In the genomic region with DNA sequence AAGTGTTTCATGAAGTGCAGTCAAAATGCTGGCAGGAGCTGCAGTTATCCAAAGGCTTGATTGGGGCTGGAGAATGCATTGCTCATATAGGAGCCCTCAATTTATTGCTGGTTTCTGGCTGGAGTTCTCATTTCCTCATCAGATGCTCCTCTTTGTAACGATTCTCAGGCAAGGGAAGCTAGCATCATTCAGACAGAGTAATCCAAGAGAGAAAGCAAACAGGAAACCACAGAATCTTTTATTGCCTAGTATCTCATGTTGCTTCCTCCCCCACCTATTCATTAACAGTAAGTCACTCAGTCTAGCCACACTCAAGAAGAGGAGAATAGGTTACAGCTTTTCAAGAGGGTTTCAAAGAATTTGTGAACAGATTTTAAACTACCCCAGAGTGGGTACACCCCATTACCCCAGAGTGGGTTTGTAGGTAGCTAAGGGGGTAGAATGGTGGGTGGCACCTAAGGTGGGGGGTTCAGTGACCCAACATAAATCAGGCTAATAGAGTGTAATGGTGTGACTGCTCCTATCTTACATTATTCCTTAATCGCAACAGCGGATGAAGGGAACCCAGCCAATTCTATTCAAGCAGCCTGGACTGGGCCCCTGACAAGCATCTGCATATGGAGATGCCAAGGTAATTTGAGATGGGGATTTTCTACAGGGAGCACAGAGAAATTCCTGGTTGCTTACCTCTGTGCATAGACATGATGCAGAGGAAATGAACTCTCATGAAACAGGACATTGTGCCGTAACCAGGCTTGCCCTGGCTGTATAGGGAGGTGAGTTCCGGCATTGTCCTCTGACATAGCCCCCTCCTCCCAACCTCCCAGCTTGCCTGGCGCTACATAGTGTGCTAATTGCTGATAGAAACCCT, we compare ENCODE assay signal across 8 cellular contexts.
DNase-seq lines count a peak whose midpoint lies in the region; ATAC-seq, FAIRE-seq and TF ChIP-seq lines count a peak whose summit lies in the region.

No MANE protein-coding gene starts in this region.

- H3K27ac ChIP-seq in RWPE2 (ENCODE audit: poor library complexity, severe bottlenecking), result peak overlapping the region; percentile 96
- H3K27ac ChIP-seq in Karpas-422 (ENCODE audit: low read length), result no peak overlapping the region

- H3K9me2 ChIP-seq in Karpas-422 (replicated peaks; ENCODE audit: insufficient read depth, low read length), result no peaks in the 10 kb centered on the region

- ATAC-seq in RWPE2 (ENCODE audit: low read depth) (peak; percentile 86), Right ventricle myocardium superior (ENCODE audit: poor library complexity) (no peak)

- no peak overlapping the region for H3K9ac ChIP-seq in Karpas-422 (ENCODE audit: low read length)

- peaks cover 29% of the 10 kb centered on the region for H3K4me1 ChIP-seq in RWPE2 (ENCODE audit: insufficient read depth, poor library complexity, severe bottlenecking)
- H3K4me1 ChIP-seq in Karpas-422 (ENCODE audit: low read length), result no peaks in the 10 kb centered on the region

- no peaks in the 10 kb centered on the region for H3K9me3 ChIP-seq in RWPE2 (ENCODE audit: severe bottlenecking)
- no peaks in the 10 kb centered on the region for H3K9me3 ChIP-seq in Karpas-422 (ENCODE audit: low read length)

- H3K27me3 ChIP-seq in RWPE2 (ENCODE audit: insufficient read depth, poor library complexity, severe bottlenecking) (no peaks in the 10 kb centered on the region), Karpas-422 (ENCODE audit: low read length) (no peaks in the 10 kb centered on the region)

- DNase-seq in AG09309 (ENCODE audit: low read depth) (peak; percentile 99), HTR-8/SVneo (ENCODE audit: insufficient read length, low spot score) (peak; percentile 48), RWPE2 (ENCODE audit: low spot score) (peak; percentile 64), foreskin fibroblast (peak; percentile 94 to 95), ecto neural progenitor cell (ENCODE audit: low spot score) (no peak), Right ventricle myocardium superior (no peak), Karpas-422 (no peak)
- no peak for DNase-seq in stimulated activated CD8-positive, alpha-beta memory T cell treated with anti-CD3 and anti-CD28 coated beads, Interleukin-4, amount 100 ng/mL, for 48 hours

- no peaks in the 10 kb centered on the region for H4K20me1 ChIP-seq in Karpas-422 (ENCODE audit: insufficient read depth, low read depth, low read length)

- H2AFZ ChIP-seq in Karpas-422 (ENCODE audit: low read length), result no peak overlapping the region

- H3K4me3 ChIP-seq in AG09309 (ENCODE audit: control insufficient read depth, low read depth, low read length) (no peak overlapping the region), RWPE2 (ENCODE audit: severe bottlenecking) (no peak overlapping the region), foreskin fibroblast (ENCODE audit: low read depth in 1 of 2, low read length in 2 of 2) (no peak overlapping the region), Karpas-422 (ENCODE audit: low read length) (no peak overlapping the region)

- H3K36me3 ChIP-seq in RWPE2 (ENCODE audit: low read depth), result no peaks in the 10 kb centered on the region
- H3K36me3 ChIP-seq in Karpas-422 (ENCODE audit: insufficient read depth, low read length), result no peaks in the 10 kb centered on the region

- TF ChIP-seq CTCF in AG09309 (IDR thresholded peaks at IDR 0.05; ENCODE audit: control insufficient read depth, insufficient read depth, low read depth, low read length, missing control alignments) (no peak), RWPE2 (IDR thresholded peaks at IDR 0.05; ENCODE audit: poor library complexity, severe bottlenecking) (no peak), foreskin fibroblast (IDR thresholded peaks at IDR 0.05; ENCODE audit: low read depth, low read length) (no peak)

- no peaks in the 10 kb centered on the region for H3K79me2 ChIP-seq in Karpas-422 (ENCODE audit: low read length)

- no peak for FAIRE-seq in HTR-8/SVneo (lab: Jason Lieb, UNC)

- H3K4me2 ChIP-seq in Karpas-422 (ENCODE audit: low read depth, low read length, poor library complexity, severe bottlenecking), result no peak overlapping the region

- intact Hi-C loops in Right ventricle myocardium superior (cut with DNase I), result no loop called here

Comparison
In these comparisons a context has a peak if more than half of its experiments do, and no peak if none do; other contexts are left out.
1. DNase-seq: peak in AG09309 (single experiment), HTR-8/SVneo (single experiment), RWPE2 (single experiment) and foreskin fibroblast (2 of 2); none in ecto neural progenitor cell (single experiment), stimulated activated CD8-positive, alpha-beta memory T cell treated with anti-CD3 and anti-CD28 coated beads, Interleukin-4, amount 100 ng/mL, for 48 hours (single experiment), Right ventricle myocardium superior (single experiment) and Karpas-422 (single experiment).